Comparison of ENCODE assay signal across 1 cellular context in the genomic region with DNA sequence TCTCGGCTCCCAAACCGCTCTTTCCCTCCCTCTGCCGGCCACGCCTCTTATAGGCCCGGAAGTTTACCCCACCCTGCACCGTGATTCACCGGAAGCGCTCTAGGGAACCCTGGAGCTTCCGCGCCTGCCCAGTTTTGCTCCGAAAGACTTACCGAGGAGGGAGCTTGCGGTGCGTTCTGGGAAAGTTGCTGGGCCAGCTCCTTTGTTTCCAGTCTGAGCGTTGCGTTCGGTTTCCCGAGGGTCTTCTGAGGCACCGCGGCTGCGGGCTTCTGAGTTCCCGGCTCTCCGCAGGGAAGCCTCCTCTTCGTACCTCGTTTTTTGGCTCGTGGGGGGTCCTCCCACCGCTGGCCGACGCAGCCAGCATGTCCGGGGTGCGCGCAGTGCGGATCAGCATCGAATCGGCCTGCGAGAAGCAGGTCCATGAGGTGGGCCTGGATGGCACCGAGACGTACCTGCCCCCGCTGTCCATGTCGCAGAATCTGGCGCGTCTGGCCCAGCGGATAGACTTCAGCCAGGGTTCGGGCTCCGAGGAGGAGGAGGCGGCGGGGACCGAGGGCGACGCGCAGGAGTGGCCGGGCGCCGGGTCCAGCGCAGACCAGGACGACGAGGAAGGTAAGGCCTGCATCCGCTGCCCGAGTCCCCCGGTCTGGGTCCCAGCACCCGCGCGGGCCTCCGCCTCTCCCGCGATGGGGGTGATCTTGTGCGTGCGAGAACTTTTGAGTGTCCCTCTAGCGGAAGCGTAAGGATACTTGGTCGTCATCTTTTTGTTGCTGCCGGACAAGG.
A peak's percentile ranks its signal among the peaks of the same experiment; 100 is the strongest.
TF ChIP-seq lines count a peak whose summit lies in the region.

A gene with protein sequence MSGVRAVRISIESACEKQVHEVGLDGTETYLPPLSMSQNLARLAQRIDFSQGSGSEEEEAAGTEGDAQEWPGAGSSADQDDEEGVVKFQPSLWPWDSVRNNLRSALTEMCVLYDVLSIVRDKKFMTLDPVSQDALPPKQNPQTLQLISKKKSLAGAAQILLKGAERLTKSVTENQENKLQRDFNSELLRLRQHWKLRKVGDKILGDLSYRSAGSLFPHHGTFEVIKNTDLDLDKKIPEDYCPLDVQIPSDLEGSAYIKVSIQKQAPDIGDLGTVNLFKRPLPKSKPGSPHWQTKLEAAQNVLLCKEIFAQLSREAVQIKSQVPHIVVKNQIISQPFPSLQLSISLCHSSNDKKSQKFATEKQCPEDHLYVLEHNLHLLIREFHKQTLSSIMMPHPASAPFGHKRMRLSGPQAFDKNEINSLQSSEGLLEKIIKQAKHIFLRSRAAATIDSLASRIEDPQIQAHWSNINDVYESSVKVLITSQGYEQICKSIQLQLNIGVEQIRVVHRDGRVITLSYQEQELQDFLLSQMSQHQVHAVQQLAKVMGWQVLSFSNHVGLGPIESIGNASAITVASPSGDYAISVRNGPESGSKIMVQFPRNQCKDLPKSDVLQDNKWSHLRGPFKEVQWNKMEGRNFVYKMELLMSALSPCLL (plus strand): TSS at position 131 of the 783 bp plus-strand sequence. CDS start 232 bp downstream, at position 363.

TF ChIP-seq in K562, 482 proteins besides CTCF, POLR2A, EP300 and RAD21 (continued from another document and continues in another):
- TF ChIP-seq FOXO4 (CRISPR knock-in tag; IDR thresholded peaks at IDR 0.05), result no peak
- no peak; a peak in 1 of 4 replicates for TF ChIP-seq ZMIZ1 (IDR thresholded peaks at IDR 0.05; ENCODE audit: low read depth in 2 of 2, low read length in 2 of 2)
- peak; percentile 47; the same call in 1 of the 2 replicates for TF ChIP-seq NFRKB (IDR thresholded peaks at IDR 0.05; ENCODE audit: low read depth)
- no peak for TF ChIP-seq ZNF24 (IDR thresholded peaks at IDR 0.05)
- no peak for TF ChIP-seq ZNF174 (CRISPR knock-in tag; IDR thresholded peaks at IDR 0.05)
- TF ChIP-seq SRSF9 (IDR thresholded peaks at IDR 0.05; ENCODE audit: borderline replicate concordance, low read depth, low read length), result no peak
- TF ChIP-seq SNRNP70 (optimal IDR thresholded peaks at IDR 0.05; ENCODE audit: low read depth, low read length), result no peak
- no peak for TF ChIP-seq ARID2 (IDR thresholded peaks at IDR 0.05)
- TF ChIP-seq HBP1 (CRISPR knock-in tag; IDR thresholded peaks at IDR 0.05), result no peak
- TF ChIP-seq ZNF76 (CRISPR knock-in tag; IDR thresholded peaks at IDR 0.05; ENCODE audit: borderline replicate concordance), result 0 out of 2 replicates have a peak, but pooled peaks have one; percentile 48
- TF ChIP-seq GTF2B (IDR thresholded peaks at IDR 0.05; ENCODE audit: extremely low read depth, insufficient read length), result peak; percentile 76
- TF ChIP-seq HDAC6 (IDR thresholded peaks at IDR 0.05; ENCODE audit: low read depth, low read length), result no peak
- no peak for TF ChIP-seq BDP1 (IDR thresholded peaks at IDR 0.05; ENCODE audit: insufficient read depth, insufficient read length)
- no peak for TF ChIP-seq HSF4 (CRISPR knock-in tag; IDR thresholded peaks at IDR 0.05; ENCODE audit: borderline replicate concordance)
- TF ChIP-seq ZNF609 (CRISPR knock-in tag; IDR thresholded peaks at IDR 0.05; ENCODE audit: borderline replicate concordance), result no peak; the same call in 1 of the 2 replicates
- peak; percentile 96 for TF ChIP-seq RBFOX2 (IDR thresholded peaks at IDR 0.05; ENCODE audit: low read depth, low read length)
- no peak for TF ChIP-seq CBFA2T2 (conservative IDR thresholded peaks at IDR 0.05)
- TF ChIP-seq PTBP1 (IDR thresholded peaks at IDR 0.05; ENCODE audit: low read depth, low read length), result no peak
- no peak for TF ChIP-seq EGR1 (conservative IDR thresholded peaks at IDR 0.05)
- TF ChIP-seq, protein P1, sequence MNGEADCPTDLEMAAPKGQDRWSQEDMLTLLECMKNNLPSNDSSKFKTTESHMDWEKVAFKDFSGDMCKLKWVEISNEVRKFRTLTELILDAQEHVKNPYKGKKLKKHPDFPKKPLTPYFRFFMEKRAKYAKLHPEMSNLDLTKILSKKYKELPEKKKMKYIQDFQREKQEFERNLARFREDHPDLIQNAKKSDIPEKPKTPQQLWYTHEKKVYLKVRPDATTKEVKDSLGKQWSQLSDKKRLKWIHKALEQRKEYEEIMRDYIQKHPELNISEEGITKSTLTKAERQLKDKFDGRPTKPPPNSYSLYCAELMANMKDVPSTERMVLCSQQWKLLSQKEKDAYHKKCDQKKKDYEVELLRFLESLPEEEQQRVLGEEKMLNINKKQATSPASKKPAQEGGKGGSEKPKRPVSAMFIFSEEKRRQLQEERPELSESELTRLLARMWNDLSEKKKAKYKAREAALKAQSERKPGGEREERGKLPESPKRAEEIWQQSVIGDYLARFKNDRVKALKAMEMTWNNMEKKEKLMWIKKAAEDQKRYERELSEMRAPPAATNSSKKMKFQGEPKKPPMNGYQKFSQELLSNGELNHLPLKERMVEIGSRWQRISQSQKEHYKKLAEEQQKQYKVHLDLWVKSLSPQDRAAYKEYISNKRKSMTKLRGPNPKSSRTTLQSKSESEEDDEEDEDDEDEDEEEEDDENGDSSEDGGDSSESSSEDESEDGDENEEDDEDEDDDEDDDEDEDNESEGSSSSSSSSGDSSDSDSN (IDR thresholded peaks at IDR 0.05; ENCODE audit: borderline replicate concordance in 1 of 2, low read depth in 2 of 2, low read length in 2 of 2), result peak in 1 of 2 experiments; percentile 68; a peak in 1 of 4 replicates
- TF ChIP-seq, protein P2, sequence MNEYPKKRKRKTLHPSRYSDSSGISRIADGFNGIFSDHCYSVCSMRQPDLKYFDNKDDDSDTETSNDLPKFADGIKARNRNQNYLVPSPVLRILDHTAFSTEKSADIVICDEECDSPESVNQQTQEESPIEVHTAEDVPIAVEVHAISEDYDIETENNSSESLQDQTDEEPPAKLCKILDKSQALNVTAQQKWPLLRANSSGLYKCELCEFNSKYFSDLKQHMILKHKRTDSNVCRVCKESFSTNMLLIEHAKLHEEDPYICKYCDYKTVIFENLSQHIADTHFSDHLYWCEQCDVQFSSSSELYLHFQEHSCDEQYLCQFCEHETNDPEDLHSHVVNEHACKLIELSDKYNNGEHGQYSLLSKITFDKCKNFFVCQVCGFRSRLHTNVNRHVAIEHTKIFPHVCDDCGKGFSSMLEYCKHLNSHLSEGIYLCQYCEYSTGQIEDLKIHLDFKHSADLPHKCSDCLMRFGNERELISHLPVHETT (CRISPR knock-in tag; conservative IDR thresholded peaks at IDR 0.05 in 1 of 2, IDR thresholded peaks at IDR 0.05 in 1 of 2), result no peak
- TF ChIP-seq ILF3 (IDR thresholded peaks at IDR 0.05; ENCODE audit: borderline replicate concordance), result no peak
- no peak for TF ChIP-seq ZNF766 (CRISPR knock-in tag; conservative IDR thresholded peaks at IDR 0.05)
- TF ChIP-seq SETDB1 (IDR thresholded peaks at IDR 0.05; ENCODE audit: low read length), result no peak
- no peak for TF ChIP-seq ERF (CRISPR knock-in tag; IDR thresholded peaks at IDR 0.05)
- no peak for TF ChIP-seq SLC30A9 (CRISPR knock-in tag; IDR thresholded peaks at IDR 0.05)
- TF ChIP-seq ZNF124 (CRISPR knock-in tag; IDR thresholded peaks at IDR 0.05), result peak; percentile 85; the same call in 1 of the 2 replicates
- peak; percentile 90 for TF ChIP-seq PML (IDR thresholded peaks at IDR 0.05; ENCODE audit: low read length)
- TF ChIP-seq RBBP5 (IDR thresholded peaks at IDR 0.05; ENCODE audit: borderline replicate concordance, insufficient read depth, low read length, poor library complexity, severe bottlenecking), result peak; percentile 90
- peak; percentile 43; the same call in 1 of the 2 replicates for TF ChIP-seq MTA3 (IDR thresholded peaks at IDR 0.05; ENCODE audit: borderline replicate concordance)
- TF ChIP-seq, protein P3, sequence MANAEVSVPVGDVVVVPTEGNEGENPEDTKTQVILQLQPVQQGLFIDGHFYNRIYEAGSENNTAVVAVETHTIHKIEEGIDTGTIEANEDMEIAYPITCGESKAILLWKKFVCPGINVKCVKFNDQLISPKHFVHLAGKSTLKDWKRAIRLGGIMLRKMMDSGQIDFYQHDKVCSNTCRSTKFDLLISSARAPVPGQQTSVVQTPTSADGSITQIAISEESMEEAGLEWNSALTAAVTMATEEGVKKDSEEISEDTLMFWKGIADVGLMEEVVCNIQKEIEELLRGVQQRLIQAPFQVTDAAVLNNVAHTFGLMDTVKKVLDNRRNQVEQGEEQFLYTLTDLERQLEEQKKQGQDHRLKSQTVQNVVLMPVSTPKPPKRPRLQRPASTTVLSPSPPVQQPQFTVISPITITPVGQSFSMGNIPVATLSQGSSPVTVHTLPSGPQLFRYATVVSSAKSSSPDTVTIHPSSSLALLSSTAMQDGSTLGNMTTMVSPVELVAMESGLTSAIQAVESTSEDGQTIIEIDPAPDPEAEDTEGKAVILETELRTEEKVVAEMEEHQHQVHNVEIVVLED (CRISPR knock-in tag; IDR thresholded peaks at IDR 0.05), result peak; percentile 78
- TF ChIP-seq HOXB6 (CRISPR knock-in tag; IDR thresholded peaks at IDR 0.05; ENCODE audit: borderline replicate concordance), result no peak
